ENCODE assay signal across 17 cellular contexts in the genomic region with DNA sequence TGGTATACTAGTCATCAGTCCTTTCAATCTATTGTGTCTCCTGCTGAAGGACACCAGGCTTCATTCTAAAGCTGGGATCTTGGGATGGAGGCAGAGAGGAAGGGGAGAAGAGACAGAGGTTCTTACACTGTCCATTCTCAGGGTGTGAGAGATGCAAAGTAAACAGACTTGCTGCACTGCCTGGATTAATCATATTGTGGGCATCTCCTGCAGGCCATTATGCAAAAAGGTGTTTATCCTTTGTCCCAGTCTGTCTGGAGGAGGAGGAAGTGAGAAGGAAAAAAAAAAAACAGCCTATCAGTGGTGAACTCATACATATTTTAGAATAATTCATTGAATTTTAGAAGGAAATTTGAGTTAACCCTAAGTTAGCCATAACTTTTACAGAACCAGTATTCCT.
A peak's percentile ranks its signal among the peaks of the same experiment; 100 is the strongest.
DNase-seq lines count a peak whose midpoint lies in the region; ATAC-seq, FAIRE-seq and TF ChIP-seq lines count a peak whose summit lies in the region.
"Had no signal": no experiment of that assay in that cellular context is flagged by ENCODE, and none has a peak within 500 bp of the region (broad histone marks: within the 10 kb centered on the region; RNA-seq: fewer than 3 reads in every experiment).

No MANE protein-coding gene starts in this region.

- H3F3A ChIP-seq in GM23338 (replicated peaks; ENCODE audit: low read depth) = no peaks in the 10 kb centered on the region
- H3F3A ChIP-seq in PC-3 (ENCODE audit: low read length, unreplicated experiment) = no peaks in the 10 kb centered on the region

- peaks cover 4% of the 10 kb centered on the region for H3K4me1 Mint-ChIP-seq in GM23338

- H2AFZ ChIP-seq in GM23338 (0 out of 2 replicates have a peak overlapping the region, but pooled peaks have one; percentile 28), PC-3 (ENCODE audit: low read length) (no peak overlapping the region)

- CTCF ChIA-PET in A549 (lab: Yijun Ruan, JAX) = interaction anchor here (0.9 to 1.8 kb wide), 4 partner anchors 11 to 357 kb away, joined by 3 to 4 read pairs (median 4); no protein-coding TSS in a partner anchor
- CTCF ChIA-PET in PC-3 (lab: Charles Lee) = no interaction called here

- TF ChIP-seq RAD21 in A549 (conservative IDR thresholded peaks at IDR 0.05 in 1 of 2, IDR thresholded peaks at IDR 0.05 in 1 of 2) = no peak

- BruUV-seq in PC-3 (replicated peaks; lab: Mats Ljungman, UMichigan) = no TSS peak

- intact Hi-C loops in PC-3 (cut with micrococcal nuclease) = no loop called here
- intact Hi-C loops in ascending aorta (cut with DNase I) = no loop called here

- H3K79me2 ChIP-seq in GM23338 (replicated peaks; ENCODE audit: insufficient read depth) (no peaks in the 10 kb centered on the region), PC-3 (ENCODE audit: low read length) (no peaks in the 10 kb centered on the region)

- no peak overlapping the region for H3K27ac Mint-ChIP-seq in GM23338

- no peaks in the 10 kb centered on the region for H3K9me3 ChIP-seq in A549
- no peaks in the 10 kb centered on the region for H3K9me3 ChIP-seq in PC-3 (ENCODE audit: low read length)
- no peaks in the 10 kb centered on the region for H3K9me3 ChIP-seq in ascending aorta
- H3K9me3 ChIP-seq: SJSA1 had no signal

- no peak for TF ChIP-seq POLR2A in A549 (IDR thresholded peaks at IDR 0.05; ENCODE audit: low read length)

- peak in 1 of 2 experiments; percentile 44 for DNase-seq in A549 (ENCODE audit: low read depth in 1 of 2, low spot score in 1 of 2)
- no peak for DNase-seq in GM23338 (ENCODE audit: low spot score)
- peak; percentile 49 for DNase-seq in PC-3
- peak; percentile 6 for DNase-seq in fibroblast of mammary gland (ENCODE audit: low read depth)
- DNase-seq in LoVo (ENCODE audit: low spot score) = no peak
- DNase-seq in ascending aorta (ENCODE audit: low spot score in 2 of 2) = no peak
- DNase-seq in activated CD4-positive, alpha-beta T cell treated with anti-CD3 and anti-CD28 coated beads for 48 hours = no peak
- DNase-seq in effector CD8-positive, alpha-beta T cell (lab: John Stamatoyannopoulos, UW) = no peak
- DNase-seq: NCI-H1105 treated with DMSO at 0.1 percent for 48 hours, NCI-H1694 treated with DMSO at 0.1 percent for 48 hours, NCI-H2107, NCI-H226, NCI-H524 treated with DMSO at 0.1 percent for 48 hours, OCI-M1 had no signal

- H3K27me3 Mint-ChIP-seq in GM23338 (ENCODE audit: insufficient read depth, low read depth, poor library complexity) = peaks cover 6% of the 10 kb centered on the region

- H3K27me3 ChIP-seq in GM23338 (ENCODE audit: insufficient read depth) = no peaks in the 10 kb centered on the region
- H3K27me3 ChIP-seq in PC-3 (ENCODE audit: low read length) = no peaks in the 10 kb centered on the region
- no peaks in the 10 kb centered on the region for H3K27me3 ChIP-seq in ascending aorta
- H3K27me3 ChIP-seq: BLaER1 treated with 17β-estradiol and CSF1 and Interleukin-3, amounts not matched to agents 10 nM and 100 nM; SJSA1 had no signal

- no peak for FAIRE-seq in A549 (lab: Jason Lieb, UNC)
- FAIRE-seq: A204.1 had no signal

- ATAC-seq in A549 = peak; percentile 68 to 86; a peak in 5 of 6 replicates
- no peak for ATAC-seq in GM23338
- peak; percentile 94 for ATAC-seq in PC-3

- H3K9me3 Mint-ChIP-seq in GM23338 = peaks cover 18% of the 10 kb centered on the region; the same call in 2 of the 3 replicates

- no peak overlapping the region for H3K4me3 Mint-ChIP-seq in GM23338

- H3K36me3 Mint-ChIP-seq in GM23338 (ENCODE audit: low read depth) = peaks cover 3% of the 10 kb centered on the region; the same call in 2 of the 3 replicates

- no peak overlapping the region for H3K9ac ChIP-seq in PC-3 (ENCODE audit: low read length)
- H3K9ac ChIP-seq: BLaER1 treated with 17β-estradiol and CSF1 and Interleukin-3, amounts not matched to agents 10 nM and 100 nM had no signal

- 0 out of 6 replicates have a peak overlapping the region, but pooled peaks have one; percentile 4 to 14 for H3K27ac ChIP-seq in A549
- H3K27ac ChIP-seq in GM23338 (ENCODE audit: low read depth) = no peak overlapping the region
- H3K27ac ChIP-seq in PC-3 (ENCODE audit: low read length) = no peak overlapping the region
- H3K27ac ChIP-seq in ascending aorta = no peak overlapping the region
- H3K27ac ChIP-seq: BLaER1 treated with 17β-estradiol and CSF1 and Interleukin-3, amounts not matched to agents 10 nM and 100 nM; SJSA1 had no signal

- H3K4me3 ChIP-seq in A549 (no peak overlapping the region), GM23338 (no peak overlapping the region), PC-3 (ENCODE audit: low read length) (no peak overlapping the region), fibroblast of mammary gland (ENCODE audit: control insufficient read depth, low read depth, low read length) (no peak overlapping the region), ascending aorta (no peak overlapping the region)
- H3K4me3 ChIP-seq: BLaER1 treated with 17β-estradiol and CSF1 and Interleukin-3, amounts not matched to agents 10 nM and 100 nM; SJSA1 had no signal

- H3K4me1 ChIP-seq in A549 = peaks cover 16% of the 10 kb centered on the region
- no peaks in the 10 kb centered on the region for H3K4me1 ChIP-seq in GM23338 (ENCODE audit: insufficient read depth)
- H3K4me1 ChIP-seq in PC-3 (ENCODE audit: insufficient read depth, low read length) = peaks cover 16% of the 10 kb centered on the region
- H3K4me1 ChIP-seq in ascending aorta = no peaks in the 10 kb centered on the region
- H3K4me1 ChIP-seq: BLaER1 treated with 17β-estradiol and CSF1 and Interleukin-3, amounts not matched to agents 10 nM and 100 nM; SJSA1 had no signal

- H3K4me2 ChIP-seq in A549 = peak overlapping the region; percentile 32
- no peak overlapping the region for H3K4me2 ChIP-seq in GM23338
- peak overlapping the region; percentile 53; the same call in 1 of the 2 replicates for H3K4me2 ChIP-seq in PC-3 (ENCODE audit: low read length)
- H3K4me2 ChIP-seq: BLaER1 treated with 17β-estradiol and CSF1 and Interleukin-3, amounts not matched to agents 10 nM and 100 nM had no signal

- no peak for TF ChIP-seq CTCF in A549 (IDR thresholded peaks at IDR 0.05)
- no peak for TF ChIP-seq CTCF in GM23338 (conservative IDR thresholded peaks at IDR 0.05; ENCODE audit: low read depth in 2 of 2)
- TF ChIP-seq CTCF in PC-3 (conservative IDR thresholded peaks at IDR 0.05; ENCODE audit: low read depth, low read length) = no peak
- no peak for TF ChIP-seq CTCF in fibroblast of mammary gland (conservative IDR thresholded peaks at IDR 0.05; ENCODE audit: control insufficient read depth, insufficient read depth, low read depth, low read length)
- TF ChIP-seq CTCF in ascending aorta (IDR thresholded peaks at IDR 0.05) = no peak

- no peaks in the 10 kb centered on the region for H3K36me3 ChIP-seq in GM23338 (ENCODE audit: insufficient read depth)
- no peaks in the 10 kb centered on the region for H3K36me3 ChIP-seq in PC-3 (ENCODE audit: low read depth, low read length)
- no peaks in the 10 kb centered on the region for H3K36me3 ChIP-seq in ascending aorta
- H3K36me3 ChIP-seq: BLaER1 treated with 17β-estradiol and CSF1 and Interleukin-3, amounts not matched to agents 10 nM and 100 nM; SJSA1 had no signal

- POLR2A ChIA-PET in A549 (lab: Yijun Ruan, JAX) = no interaction called here
- POLR2A ChIA-PET in PC-3 (lab: Charles Lee; ENCODE audit: unreplicated experiment) = no interaction called here

- H3K9me2 ChIP-seq in GM23338 (ENCODE audit: insufficient read depth) = peaks cover 4% of the 10 kb centered on the region; the same call in 1 of the 2 replicates
- H3K9me2 ChIP-seq in PC-3 (replicated peaks; ENCODE audit: low read length) = no peaks in the 10 kb centered on the region

- TF ChIP-seq EP300 in A549 (IDR thresholded peaks at IDR 0.05) = no peak

- H4K20me1 ChIP-seq in GM23338 (replicated peaks; ENCODE audit: insufficient read depth) (no peaks in the 10 kb centered on the region), PC-3 (ENCODE audit: low read length) (no peaks in the 10 kb centered on the region)
- H4K20me1 ChIP-seq: BLaER1 treated with 17β-estradiol and CSF1 and Interleukin-3, amounts not matched to agents 10 nM and 100 nM had no signal

TF ChIP-seq in A549, 52 proteins besides CTCF, POLR2A, EP300 and RAD21 (continues in another document):
- TF ChIP-seq, protein P1, sequence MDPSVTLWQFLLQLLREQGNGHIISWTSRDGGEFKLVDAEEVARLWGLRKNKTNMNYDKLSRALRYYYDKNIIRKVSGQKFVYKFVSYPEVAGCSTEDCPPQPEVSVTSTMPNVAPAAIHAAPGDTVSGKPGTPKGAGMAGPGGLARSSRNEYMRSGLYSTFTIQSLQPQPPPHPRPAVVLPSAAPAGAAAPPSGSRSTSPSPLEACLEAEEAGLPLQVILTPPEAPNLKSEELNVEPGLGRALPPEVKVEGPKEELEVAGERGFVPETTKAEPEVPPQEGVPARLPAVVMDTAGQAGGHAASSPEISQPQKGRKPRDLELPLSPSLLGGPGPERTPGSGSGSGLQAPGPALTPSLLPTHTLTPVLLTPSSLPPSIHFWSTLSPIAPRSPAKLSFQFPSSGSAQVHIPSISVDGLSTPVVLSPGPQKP (IDR thresholded peaks at IDR 0.05; ENCODE audit: low read depth, low read length) = no peak
- TF ChIP-seq FOSL2 (IDR thresholded peaks at IDR 0.05) (no peak), FOSL2 (CRISPR knock-in tag; IDR thresholded peaks at IDR 0.05) (no peak), MAZ (IDR thresholded peaks at IDR 0.05; ENCODE audit: borderline replicate concordance, low read depth, low read length) (no peak)

TF ChIP-seq in GM23338, 12 proteins besides CTCF, POLR2A, EP300 and RAD21 (continues in another document):
- no peak for TF ChIP-seq CREB1 (CRISPR knock-in tag; IDR thresholded peaks at IDR 0.05; ENCODE audit: low read depth)
- no peak for TF ChIP-seq JUNB (IDR thresholded peaks at IDR 0.05; ENCODE audit: unreplicated experiment)
- no peak for TF ChIP-seq ZNF331 (CRISPR knock-in tag; IDR thresholded peaks at IDR 0.05; ENCODE audit: low read depth)
- TF ChIP-seq NANOG (IDR thresholded peaks at IDR 0.05; ENCODE audit: borderline replicate concordance) = no peak

Comparison
In these comparisons a context has a peak if more than half of its experiments do, and no peak if none do; other contexts are left out.
1. DNase-seq: peak in PC-3 (single experiment) and fibroblast of mammary gland (single experiment); none in GM23338 (single experiment), LoVo (single experiment), ascending aorta (0 of 2), activated CD4-positive, alpha-beta T cell treated with anti-CD3 and anti-CD28 coated beads for 48 hours (single experiment) and effector CD8-positive, alpha-beta T cell (single experiment).
2. H3K27ac ChIP-seq: peak in A549 (2 of 2); none in GM23338 (single experiment), PC-3 (single experiment) and ascending aorta (0 of 2).